In the genomic region with DNA sequence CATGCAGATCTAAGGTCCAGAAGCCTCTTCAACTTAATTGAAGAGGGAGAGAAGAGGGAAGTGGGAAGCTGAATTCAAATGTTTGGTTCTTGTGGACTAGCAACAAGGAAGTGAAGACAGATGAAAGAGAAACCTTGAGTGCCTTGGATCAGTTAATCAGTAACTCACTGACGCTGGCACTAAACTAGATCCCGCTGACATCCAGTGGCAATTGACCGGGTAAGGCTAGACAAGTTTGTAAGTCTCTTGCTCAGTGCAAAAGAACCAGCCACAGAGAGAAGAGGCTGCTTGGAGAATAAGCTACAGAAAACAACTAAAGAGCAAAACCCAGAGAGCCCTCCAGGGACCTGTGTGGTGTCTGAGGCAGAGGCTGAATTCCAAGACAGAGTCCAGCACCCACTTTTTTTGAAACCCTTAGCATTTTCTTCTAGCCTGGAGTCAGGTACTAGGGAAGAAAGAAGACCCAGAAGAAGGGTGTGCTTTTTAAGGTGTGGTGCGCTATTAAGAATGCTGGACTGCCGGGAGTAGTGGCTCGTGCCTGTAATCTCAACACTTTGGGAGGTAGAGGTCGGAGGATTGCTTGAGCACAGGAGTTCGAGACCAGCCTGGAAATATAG, we compare ENCODE assay signal across 8 cellular contexts. TPM values are rescaled to one million over a fixed set of nuclear protein-coding genes. Genes with fewer than 3 reads are reported as not detected.
DNase-seq lines count a peak whose midpoint lies in the region; ATAC-seq and TF ChIP-seq lines count a peak whose summit lies in the region.

No MANE protein-coding gene starts in this region.

- no peaks in the 10 kb centered on the region for H3K79me2 ChIP-seq in SK-N-SH (ENCODE audit: insufficient read depth)

- DNase-seq in NB4 (ENCODE audit: low read depth) (peak; percentile 63), right lobe of liver (peak in 1 of 3 donors; percentile 62), SHP77 (lab: John Stamatoyannopoulos, UW) (no peak), SK-N-SH (no peak), HAP-1 (ENCODE audit: low spot score in 2 of 2) (no peak)
- no peak for DNase-seq in activated CD8-positive, alpha-beta memory T cell treated with anti-CD3 and anti-CD28 coated beads, Interleukin-2, amount 50 U/mL, for 4 hours

- TF ChIP-seq POLR2A in NB4 (IDR thresholded peaks at IDR 0.05; ENCODE audit: extremely low read depth, insufficient read length) (no peak), right lobe of liver (IDR thresholded peaks at IDR 0.05) (no peak)

- CTCF ChIA-PET in SK-N-SH (lab: Yijun Ruan, JAX): interaction anchor here (0.6 to 5.0 kb wide), 3 partner anchors 8 to 42 kb away, joined by 3 to 16 read pairs (median 3); no protein-coding TSS in a partner anchor

- no peak overlapping the region for H3K27ac ChIP-seq in right lobe of liver
- no peak overlapping the region for H3K27ac ChIP-seq in SK-N-SH (ENCODE audit: low read depth in 2 of 2, low read length in 1 of 2)

- 15% methylated on average over 4 of the region's 8 CpGs for WGBS in right lobe of liver (ENCODE audit: insufficient coverage, low coverage, low lambda C conversion rate, missing lambda C conversion rate)
- 79% methylated on average over 8 of the region's 8 CpGs for WGBS in SK-N-SH (ENCODE audit: low lambda C conversion rate)

- no peak overlapping the region for H2AFZ ChIP-seq in SK-N-SH (ENCODE audit: low read depth)

- H3K9ac ChIP-seq in SK-N-SH: no peak overlapping the region

- H3K4me3 ChIP-seq in NB4 (ENCODE audit: low read depth, low read length): no peak overlapping the region
- H3K4me3 ChIP-seq in right lobe of liver: no peak overlapping the region
- no peak overlapping the region for H3K4me3 ChIP-seq in SK-N-SH (ENCODE audit: low read depth in 2 of 2, low read length in 1 of 2)
- no peak overlapping the region for H3K4me3 ChIP-seq in HAP-1

- H3K4me1 ChIP-seq in right lobe of liver: peaks cover 0 to 5% (median 0%) of the 10 kb centered on the region in 4 donors
- no peaks in the 10 kb centered on the region for H3K4me1 ChIP-seq in SK-N-SH (ENCODE audit: control insufficient read depth in 1 of 2, insufficient read depth in 2 of 2, low read depth in 1 of 2, low read length in 1 of 2)
- peaks cover 11% of the 10 kb centered on the region for H3K4me1 ChIP-seq in HAP-1

- H3K9me3 ChIP-seq in right lobe of liver: no peaks in the 10 kb centered on the region
- H3K9me3 ChIP-seq in SK-N-SH: no peaks in the 10 kb centered on the region
- no peaks in the 10 kb centered on the region for H3K9me3 ChIP-seq in HAP-1

- no peaks in the 10 kb centered on the region for H3K36me3 ChIP-seq in right lobe of liver
- H3K36me3 ChIP-seq in SK-N-SH (replicated peaks in 1 of 2; ENCODE audit: control insufficient read depth in 1 of 2, insufficient read depth in 2 of 2, low read length in 1 of 2): no peaks in the 10 kb centered on the region
- H3K36me3 ChIP-seq in HAP-1 (replicated peaks): no peaks in the 10 kb centered on the region

- H3K27me3 ChIP-seq in right lobe of liver (no peaks in the 10 kb centered on the region), SK-N-SH (ENCODE audit: insufficient read depth) (peaks cover 5% of the 10 kb centered on the region; the same call in 1 of the 2 replicates), HAP-1 (ENCODE audit: low read depth) (no peaks in the 10 kb centered on the region)

- ATAC-seq in GM18499 (IDR thresholded peaks at IDR 0.05; ENCODE audit: insufficient read depth, unreplicated experiment) (peak; percentile 84), HG02623 (IDR thresholded peaks at IDR 0.05; ENCODE audit: unreplicated experiment) (peak; percentile 88), right lobe of liver (peak; percentile 97 to 100 (median 100))

- TF ChIP-seq RAD21 in SK-N-SH (IDR thresholded peaks at IDR 0.05; ENCODE audit: low read length): no peak

- intact Hi-C loops in right lobe of liver (cut with DNase I): no loop called here

- no peak overlapping the region for H3K4me2 ChIP-seq in SK-N-SH

- H3F3A ChIP-seq in SK-N-SH (replicated peaks; ENCODE audit: insufficient read depth): no peaks in the 10 kb centered on the region

- no peaks in the 10 kb centered on the region for H3K9me2 ChIP-seq in SK-N-SH

- TF ChIP-seq CTCF in NB4 (IDR thresholded peaks at IDR 0.05; ENCODE audit: low read depth, low read length): no peak
- TF ChIP-seq CTCF in right lobe of liver (IDR thresholded peaks at IDR 0.05): no peak
- TF ChIP-seq CTCF in SK-N-SH (IDR thresholded peaks at IDR 0.05): no peak

- H4K20me1 ChIP-seq in SK-N-SH (ENCODE audit: insufficient read depth): no peaks in the 10 kb centered on the region

- in situ Hi-C loops in HAP-1 (cut with MboI; ENCODE audit: low sequenced_read_pairs): no loop called here

- POLR2A ChIA-PET in SK-N-SH (lab: Yijun Ruan, JAX): no interaction called here

- TF ChIP-seq EP300 in SK-N-SH (IDR thresholded peaks at IDR 0.05; ENCODE audit: borderline replicate concordance in 1 of 2, low read depth in 1 of 2, low read length in 1 of 2): no peak

TF ChIP-seq in SK-N-SH, 30 proteins besides CTCF, POLR2A, EP300 and RAD21:
- TF ChIP-seq CHD2 (IDR thresholded peaks at IDR 0.05; ENCODE audit: low read length, partially characterized antibody) (no peak), JUND (IDR thresholded peaks at IDR 0.05) (no peak), USF1 (IDR thresholded peaks at IDR 0.05; ENCODE audit: borderline replicate concordance, low read depth) (no peak), ELF1 (IDR thresholded peaks at IDR 0.05) (no peak), MXI1 (IDR thresholded peaks at IDR 0.05; ENCODE audit: low read depth, low read length) (no peak), SMC3 (IDR thresholded peaks at IDR 0.05; ENCODE audit: low read depth, low read length) (no peak)
TF ChIP-seq in SK-N-SH: peak in this region for 0.

RNA-seq across cellular contexts. Expression of gene PLCH1, which starts 6.9 kb away (rescaled TPM):
- under 1 TPM; 0.07 to 0.25 (median 0.17) TPM for total RNA-seq in right lobe of liver
- 0.08 and 0.26 TPM in 2 replicates for polyA plus RNA-seq in SK-N-SH (2012; rRNA removed)
- 0.10 and 0.13 TPM in 2 replicates for polyA plus RNA-seq in SK-N-SH (2012; cell fraction: cytosol; rRNA removed)
- 0.15 and 0.23 TPM in 2 replicates for polyA plus RNA-seq in SK-N-SH (2012; cell fraction: nucleus; rRNA removed)
